8 cellular contexts compared by ENCODE assay signal in the genomic region with DNA sequence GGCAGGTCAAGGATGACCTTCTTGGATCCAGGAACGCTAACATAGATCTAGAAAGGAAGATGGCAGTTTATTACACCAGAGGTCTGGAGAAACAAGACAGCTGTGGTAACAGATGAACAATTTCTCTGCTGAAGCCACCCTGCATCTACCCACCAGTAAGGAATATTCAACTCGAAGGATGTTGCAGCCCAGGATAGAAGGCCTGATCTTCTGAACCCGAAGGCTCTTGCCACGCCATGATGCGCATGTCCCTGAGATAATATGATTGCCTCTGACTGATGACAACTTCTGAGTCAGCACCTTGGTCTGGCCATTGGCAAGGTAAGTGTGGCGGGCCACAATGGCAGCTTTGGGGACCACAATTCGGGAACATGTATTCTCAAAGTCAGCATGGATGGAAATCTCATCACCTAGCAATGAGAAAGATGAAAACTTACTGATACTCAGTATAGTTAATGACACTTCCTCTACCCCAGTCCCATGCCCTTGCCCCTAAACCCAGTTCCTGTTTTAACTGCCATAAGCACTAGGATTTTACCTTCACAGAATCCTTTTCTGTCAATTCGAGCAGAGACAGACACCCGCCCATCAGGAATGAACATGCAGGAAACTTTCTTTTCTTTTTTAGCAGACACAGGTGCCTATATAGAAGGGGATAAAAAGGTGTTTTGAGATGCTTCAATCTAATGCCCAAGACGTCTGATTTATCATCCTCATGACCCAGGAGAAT. TPM values are rescaled to one million over a fixed set of nuclear protein-coding genes. Genes with fewer than 3 reads are reported as not detected.
DNase-seq lines count a peak whose midpoint lies in the region; ATAC-seq and TF ChIP-seq lines count a peak whose summit lies in the region.

No MANE protein-coding gene starts in this region.

- H3K9me3 Mint-ChIP-seq in CD4-positive, CD25-positive, alpha-beta regulatory T cell: peaks cover 0 to 10% (median 1%) of the 10 kb centered on the region in 7 donors

- TF ChIP-seq EP300 in tibial nerve (IDR thresholded peaks at IDR 0.05): peak in 1 of 2 donors; percentile 82

- H3K36me3 Mint-ChIP-seq in CD4-positive, CD25-positive, alpha-beta regulatory T cell: peaks cover 49% of the 10 kb centered on the region

- no peaks in the 10 kb centered on the region for H3K27me3 ChIP-seq in CD4-positive, CD25-positive, alpha-beta regulatory T cell (ENCODE audit: control insufficient read depth, insufficient read depth, low read length)
- H3K27me3 ChIP-seq in lower lobe of right lung (ENCODE audit: low read depth) (no peaks in the 10 kb centered on the region), tibial nerve (no peaks in the 10 kb centered on the region)

- ATAC-seq in CD4-positive, CD25-positive, alpha-beta regulatory T cell (ENCODE audit: low read depth in 2 of 2): no peak
- ATAC-seq in lower lobe of right lung (no peak), GM19324 (IDR thresholded peaks at IDR 0.05; ENCODE audit: low FRiP score, unreplicated experiment) (no peak)

- DNase-seq in CD4-positive, CD25-positive, alpha-beta regulatory T cell: peak in 2 of 3 donors; percentile 25 to 50
- DNase-seq in NOMO-1 treated with DMSO at 0.1 percent for 48 hours (lab: John Stamatoyannopoulos, UW; ENCODE audit: unreplicated experiment) (peak; percentile 37), lower lobe of right lung (no peak), tibial nerve (ENCODE audit: low spot score in 2 of 2) (no peak), NCI-H2196 (lab: John Stamatoyannopoulos, UW; ENCODE audit: unreplicated experiment) (no peak), NCI-H1436 treated with DMSO at 0.1 percent for 48 hours (lab: John Stamatoyannopoulos, UW) (no peak)

- peaks cover 6 to 63% (median 48%) of the 10 kb centered on the region in 4 donors for H3K4me1 Mint-ChIP-seq in CD4-positive, CD25-positive, alpha-beta regulatory T cell

- peaks cover 42% of the 10 kb centered on the region for H3K36me3 ChIP-seq in CD4-positive, CD25-positive, alpha-beta regulatory T cell (ENCODE audit: control insufficient read depth, insufficient read depth, low read length)
- H3K36me3 ChIP-seq in lower lobe of right lung (peaks cover 34% of the 10 kb centered on the region), tibial nerve (peaks cover 22 to 37% (median 32%) of the 10 kb centered on the region in 3 donors)

- peaks cover 64% of the 10 kb centered on the region for H3K4me1 ChIP-seq in CD4-positive, CD25-positive, alpha-beta regulatory T cell (ENCODE audit: control insufficient read depth, insufficient read depth, low read length, poor library complexity, severe bottlenecking)
- H3K4me1 ChIP-seq in lower lobe of right lung (peaks cover 46% of the 10 kb centered on the region), tibial nerve (peaks cover 0 to 44% (median 17%) of the 10 kb centered on the region in 4 donors)

- TF ChIP-seq CTCF in lower lobe of right lung (IDR thresholded peaks at IDR 0.05) (no peak), tibial nerve (IDR thresholded peaks at IDR 0.05) (no peak)

- no peaks in the 10 kb centered on the region for H3K27me3 Mint-ChIP-seq in CD4-positive, CD25-positive, alpha-beta regulatory T cell

- WGBS in tibial nerve, 2 donors: 10 to 13% methylated on average over 10 of the region's 10 CpGs

- H3K27ac ChIP-seq in CD4-positive, CD25-positive, alpha-beta regulatory T cell (ENCODE audit: insufficient read depth, low read length, poor library complexity, severe bottlenecking): peak overlapping the region; percentile 93
- H3K27ac ChIP-seq in angular gyrus (ENCODE audit: low read depth, low read length) (peak overlapping the region; percentile 54), lower lobe of right lung (peak overlapping the region; percentile 96), tibial nerve (peak overlapping the region; percentile 94 to 99 (median 97))

- no peaks in the 10 kb centered on the region for H3K9me3 ChIP-seq in CD4-positive, CD25-positive, alpha-beta regulatory T cell (ENCODE audit: control insufficient read depth in 2 of 2, low read length in 2 of 2)
- H3K9me3 ChIP-seq in lower lobe of right lung (no peaks in the 10 kb centered on the region), tibial nerve (no peaks in the 10 kb centered on the region)

- TF ChIP-seq POLR2A in tibial nerve (IDR thresholded peaks at IDR 0.05): peak in 1 of 2 donors; percentile 5

- peak overlapping the region; percentile 97 for H3K4me3 ChIP-seq in CD4-positive, CD25-positive, alpha-beta regulatory T cell (ENCODE audit: low read depth, low read length)
- peak overlapping the region; percentile 75 for H3K4me3 ChIP-seq in lower lobe of right lung
- peak overlapping the region; percentile 67 to 97 (median 78) for H3K4me3 ChIP-seq in tibial nerve

- H3K27ac Mint-ChIP-seq in CD4-positive, CD25-positive, alpha-beta regulatory T cell: peak overlapping the region; percentile 90 to 100 (median 96)

- intact Hi-C loops in lower lobe of right lung (cut with DNase I): no loop called here

- H3K4me3 Mint-ChIP-seq in CD4-positive, CD25-positive, alpha-beta regulatory T cell: peak overlapping the region; percentile 90 to 100 (median 98)

RNA-seq across cellular contexts. Expression of a gene that starts 1.8 kb away (rescaled TPM):
- 1,496 TPM for total RNA-seq in CD4-positive, CD25-positive, alpha-beta regulatory T cell
- polyA plus RNA-seq in CD4-positive, CD25-positive, alpha-beta regulatory T cell: 1,000 to 10,000 TPM; 2,637 to 4,955 (median 3,590) TPM
- 1,554 TPM for total RNA-seq in lower lobe of right lung
- 1,000 to 10,000 TPM; 1,863 to 2,525 (median 2,185) TPM for total RNA-seq in tibial nerve

RNA-seq across cellular contexts. Expression of a gene that starts 27.0 kb away (rescaled TPM):
- not detected for total RNA-seq in CD4-positive, CD25-positive, alpha-beta regulatory T cell
- not detected for polyA plus RNA-seq in CD4-positive, CD25-positive, alpha-beta regulatory T cell
- total RNA-seq in lower lobe of right lung: not detected
- total RNA-seq in tibial nerve: not detected

RNA-seq across cellular contexts. Expression of a gene that starts 30.1 kb away (rescaled TPM):
- 30.8 TPM for total RNA-seq in CD4-positive, CD25-positive, alpha-beta regulatory T cell
- polyA plus RNA-seq in CD4-positive, CD25-positive, alpha-beta regulatory T cell: 100 to 1,000 TPM; 103 to 129 (median 109) TPM
- total RNA-seq in lower lobe of right lung (25.4 TPM), tibial nerve (10 to 100 TPM; 20.1 to 33.1 (median 28.9) TPM)

RNA-seq across cellular contexts. Expression of a gene that starts 30.2 kb away (rescaled TPM):
- 1.6 TPM for total RNA-seq in CD4-positive, CD25-positive, alpha-beta regulatory T cell
- under 1 TPM; 0.07 to 0.45 (median 0.31) TPM for polyA plus RNA-seq in CD4-positive, CD25-positive, alpha-beta regulatory T cell
- total RNA-seq in lower lobe of right lung (0.41 TPM), tibial nerve (1 to 10 TPM in 2 of 4 donors, under 1 TPM in 2; 0.39 to 2.4 (median 1.3) TPM)

RNA-seq across cellular contexts. Expression of a gene that starts 36.7 kb away (rescaled TPM):
- 36.2 TPM for total RNA-seq in CD4-positive, CD25-positive, alpha-beta regulatory T cell
- 10 to 100 TPM; 21.7 to 26.9 (median 25.9) TPM for polyA plus RNA-seq in CD4-positive, CD25-positive, alpha-beta regulatory T cell
- total RNA-seq in lower lobe of right lung (30.9 TPM), tibial nerve (10 to 100 TPM; 30.8 to 57.1 (median 41.5) TPM)

Comparison
In these comparisons a context has a peak if more than half of its experiments do, and no peak if none do; other contexts are left out.
1. DNase-seq: peak in CD4-positive, CD25-positive, alpha-beta regulatory T cell (2 of 3) and NOMO-1 treated with DMSO at 0.1 percent for 48 hours (single experiment); none in lower lobe of right lung (single experiment), tibial nerve (0 of 2), NCI-H2196 (single experiment) and NCI-H1436 treated with DMSO at 0.1 percent for 48 hours (single experiment).
2. Peak in every context shown above with its lines, with median percentiles within 50 percentile points of each other: H3K27ac ChIP-seq and H3K4me3 ChIP-seq.